ENCODE assay signal across 23 cellular contexts in genomic region chrX:84118769-84119168, GRCh38.
DNase-seq lines count a peak whose midpoint lies in the region; ATAC-seq, FAIRE-seq and TF ChIP-seq lines count a peak whose summit lies in the region.
"Had no signal": no experiment of that assay in that cellular context is flagged by ENCODE, and none has a peak within 500 bp of the region (broad histone marks: within the 10 kb centered on the region; RNA-seq: fewer than 3 reads in every experiment).

No MANE protein-coding gene starts in this region.

- H3K27ac ChIP-seq in astrocyte (ENCODE audit: low read depth, low read length) = no peak overlapping the region
- no peak overlapping the region for H3K27ac ChIP-seq in CD4-positive, alpha-beta memory T cell (ENCODE audit: low read depth, low read length)
- H3K27ac ChIP-seq: HL-60, Peyer's patch had no signal

- H2AFZ ChIP-seq in astrocyte (ENCODE audit: low read depth, low read length) = no peak overlapping the region

- intact Hi-C loops in CD4-positive, alpha-beta memory T cell (cut with micrococcal nuclease) = no loop called here

- DNase-seq in NCI-H510A treated with DMSO at 0.1 percent for 48 hours (lab: John Stamatoyannopoulos, UW) (peak; percentile 7), NCI-H510A (lab: John Stamatoyannopoulos, UW) (no peak), astrocyte (ENCODE audit: low read depth) (no peak), left kidney (ENCODE audit: low read depth, low spot score) (peak; percentile 7), DMS114 treated with DMSO at 0.1 percent for 48 hours (lab: John Stamatoyannopoulos, UW; ENCODE audit: unreplicated experiment) (no peak)
- no peak for DNase-seq in CD4-positive, alpha-beta memory T cell
- DNase-seq in activated T-cell treated with anti-CD3 and anti-CD28 coated beads, Interleukin-2, amount 50 U/mL, for 24 hours = no peak
- DNase-seq: C1 segment of cervical spinal cord, DMS79 treated with DMSO at 0.1 percent for 48 hours, GOT3, KG1, MG63, NCI-H1092 treated with DMSO at 0.1 percent for 48 hours, NCI-H1694, NCI-H2107, NCI-H774, Peyer's patch, Right ventricle myocardium superior, SK-N-SH had no signal

- no peak for TF ChIP-seq CTCF in astrocyte (IDR thresholded peaks at IDR 0.05; ENCODE audit: insufficient read depth, low read depth, low read length)

- H3K4me1 Mint-ChIP-seq in astrocyte (ENCODE audit: low read depth, unreplicated experiment) = no peaks in the 10 kb centered on the region
- no peaks in the 10 kb centered on the region for H3K4me1 Mint-ChIP-seq in CD4-positive, alpha-beta memory T cell
- H3K4me1 Mint-ChIP-seq in activated T-cell treated with anti-CD3 and anti-CD28 coated beads, Interleukin-2, amount 50 U/mL, for 24 hours (ENCODE audit: low read depth) = no peaks in the 10 kb centered on the region

- H3K27ac Mint-ChIP-seq in astrocyte (ENCODE audit: unreplicated experiment) = no peak overlapping the region
- H3K27ac Mint-ChIP-seq in CD4-positive, alpha-beta memory T cell = no peak overlapping the region
- no peak overlapping the region for H3K27ac Mint-ChIP-seq in activated T-cell treated with anti-CD3 and anti-CD28 coated beads, Interleukin-2, amount 50 U/mL, for 24 hours

- POLR2A ChIA-PET in CD4-positive, alpha-beta memory T cell (lab: Charles Lee; ENCODE audit: partially characterized antibody) = no interaction called here

- H3K79me2 ChIP-seq in astrocyte (ENCODE audit: insufficient read depth, low read length) = no peaks in the 10 kb centered on the region

- H3K27me3 ChIP-seq in astrocyte (ENCODE audit: insufficient read depth, low read length) = no peaks in the 10 kb centered on the region
- H3K27me3 ChIP-seq in CD4-positive, alpha-beta memory T cell (ENCODE audit: insufficient read depth, low read length) = no peaks in the 10 kb centered on the region
- H3K27me3 ChIP-seq: MG63, Peyer's patch had no signal

- H3K4me2 ChIP-seq in astrocyte (ENCODE audit: low read length) = no peak overlapping the region
- H3K4me2 ChIP-seq: SK-N-SH had no signal

- H3K4me1 ChIP-seq in astrocyte (ENCODE audit: insufficient read depth, low read length) = no peaks in the 10 kb centered on the region
- H3K4me1 ChIP-seq in CD4-positive, alpha-beta memory T cell (ENCODE audit: insufficient read depth, low read length) = no peaks in the 10 kb centered on the region
- H3K4me1 ChIP-seq: Peyer's patch had no signal

- no peaks in the 10 kb centered on the region for H3K36me3 ChIP-seq in astrocyte (ENCODE audit: insufficient read depth, low read length)
- no peaks in the 10 kb centered on the region for H3K36me3 ChIP-seq in CD4-positive, alpha-beta memory T cell (ENCODE audit: insufficient read depth, low read length)
- H3K36me3 ChIP-seq: MG63, Peyer's patch had no signal

- no peaks in the 10 kb centered on the region for H3K27me3 Mint-ChIP-seq in astrocyte (ENCODE audit: low read depth, unreplicated experiment)
- no peaks in the 10 kb centered on the region for H3K27me3 Mint-ChIP-seq in CD4-positive, alpha-beta memory T cell
- peaks cover 10% of the 10 kb centered on the region for H3K27me3 Mint-ChIP-seq in activated T-cell treated with anti-CD3 and anti-CD28 coated beads, Interleukin-2, amount 50 U/mL, for 24 hours

- H3K4me3 ChIP-seq in astrocyte (ENCODE audit: insufficient read depth, low read depth, low read length) = no peak overlapping the region
- no peak overlapping the region for H3K4me3 ChIP-seq in CD4-positive, alpha-beta memory T cell (ENCODE audit: low read length in 2 of 2)
- H3K4me3 ChIP-seq: MG63, Peyer's patch had no signal

- FAIRE-seq in astrocyte (lab: Jason Lieb, UNC) = peak; percentile 74
- FAIRE-seq: G401.6, GM12892 had no signal

- no peak overlapping the region for H3K4me3 Mint-ChIP-seq in astrocyte (ENCODE audit: unreplicated experiment)
- H3K4me3 Mint-ChIP-seq in CD4-positive, alpha-beta memory T cell = no peak overlapping the region
- H3K4me3 Mint-ChIP-seq in activated T-cell treated with anti-CD3 and anti-CD28 coated beads, Interleukin-2, amount 50 U/mL, for 24 hours = no peak overlapping the region

- H3K36me3 Mint-ChIP-seq in astrocyte (ENCODE audit: low read depth, unreplicated experiment) = no peaks in the 10 kb centered on the region
- no peaks in the 10 kb centered on the region for H3K36me3 Mint-ChIP-seq in CD4-positive, alpha-beta memory T cell
- no peaks in the 10 kb centered on the region for H3K36me3 Mint-ChIP-seq in activated T-cell treated with anti-CD3 and anti-CD28 coated beads, Interleukin-2, amount 50 U/mL, for 24 hours (ENCODE audit: low read depth)

- ATAC-seq in GM18867 (IDR thresholded peaks at IDR 0.05; ENCODE audit: unreplicated experiment) = no peak

- no peaks in the 10 kb centered on the region for H3K9me3 Mint-ChIP-seq in astrocyte (ENCODE audit: unreplicated experiment)
- H3K9me3 Mint-ChIP-seq in CD4-positive, alpha-beta memory T cell = peaks cover 0 to 2% (median 0%) of the 10 kb centered on the region in 8 donors
- no peaks in the 10 kb centered on the region for H3K9me3 Mint-ChIP-seq in activated T-cell treated with anti-CD3 and anti-CD28 coated beads, Interleukin-2, amount 50 U/mL, for 24 hours

- no peaks in the 10 kb centered on the region for H3K9me3 ChIP-seq in astrocyte (ENCODE audit: insufficient read depth, low read depth, low read length)
- no peaks in the 10 kb centered on the region for H3K9me3 ChIP-seq in CD4-positive, alpha-beta memory T cell (ENCODE audit: control insufficient read depth in 1 of 2, low read length in 2 of 2)
- H3K9me3 ChIP-seq: MG63, Peyer's patch, SK-N-SH had no signal

- no peaks in the 10 kb centered on the region for H4K20me1 ChIP-seq in astrocyte (ENCODE audit: insufficient read depth, low read length)

- CTCF ChIA-PET in CD4-positive, alpha-beta memory T cell (lab: Charles Lee; ENCODE audit: partially characterized antibody) = no interaction called here

- no peak overlapping the region for H3K9ac ChIP-seq in astrocyte (ENCODE audit: low read length)
- H3K9ac ChIP-seq: SK-N-SH had no signal

Comparison
In these comparisons a context has a peak if more than half of its experiments do, and no peak if none do; other contexts are left out.
1. DNase-seq: peak in NCI-H510A treated with DMSO at 0.1 percent for 48 hours (single experiment) and left kidney (single experiment); none in NCI-H510A (single experiment), astrocyte (single experiment), DMS114 treated with DMSO at 0.1 percent for 48 hours (single experiment), CD4-positive, alpha-beta memory T cell (0 of 5) and activated T-cell treated with anti-CD3 and anti-CD28 coated beads, Interleukin-2, amount 50 U/mL, for 24 hours (single experiment).